In genomic region chr18:21184396-21184996, GRCh38 we compare ENCODE assay signal across 28 cellular contexts. TPM values are rescaled to one million over a fixed set of nuclear protein-coding genes. Genes with fewer than 3 reads are reported as not detected.
"Had no signal": no experiment of that assay in that cellular context is flagged by ENCODE, and none has a peak within 500 bp of the region (broad histone marks: within the 10 kb centered on the region; RNA-seq: fewer than 3 reads in every experiment).

No MANE protein-coding gene starts in this region.

- H3K9me3 Mint-ChIP-seq: activated naive CD4-positive, alpha-beta T cell treated with anti-CD3 and anti-CD28 coated beads, Interleukin-2, amount 50 U/mL, for 72 hours; activated naive CD8-positive, alpha-beta T cell treated with anti-CD3 and anti-CD28 coated beads, Interleukin-2, amount 50 U/mL, for 24 hours; central memory CD8-positive, alpha-beta T cell had no signal

- H3K4me1 Mint-ChIP-seq: central memory CD8-positive, alpha-beta T cell had no signal

- H3K4me3 ChIP-seq: ascending aorta, body of pancreas, SJCRH30 had no signal

- H3K36me3 ChIP-seq: ascending aorta, SJCRH30 had no signal

- ATAC-seq: activated CD8-positive, alpha-beta T cell treated with anti-CD3 and anti-CD28 coated beads, Interleukin-2, amount 10 ng/mL, durations not matched to agents 7 days and 5 days; activated naive CD4-positive, alpha-beta T cell treated with anti-CD3 and anti-CD28 coated beads, Interleukin-2, amount 50 U/mL, for 72 hours; body of pancreas had no signal

- DNase-seq: activated CD4-positive, alpha-beta T cell treated with anti-CD3 and anti-CD28 coated beads for 48 hours; activated CD4-positive, alpha-beta T cell treated with anti-CD3 and anti-CD28 coated beads, Interleukin-2, amount 50 U/mL, for 4 hours; activated CD4-positive, CD25-positive, alpha-beta regulatory T cell treated with anti-CD3 and anti-CD28 coated beads, Interleukin-2, amount 50 U/mL, for 72 hours; activated CD8-positive, alpha-beta memory T cell treated with anti-CD3 and anti-CD28 coated beads, Interleukin-2, amount 50 U/mL, for 48 hours; activated CD8-positive, alpha-beta T cell treated with anti-CD3 and anti-CD28 coated beads, Interleukin-2, amount 10 ng/mL, durations not matched to agents 7 days and 5 days; activated effector memory CD4-positive, alpha-beta T cell treated with Interleukin-2 at 50 U/mL for 16 hours; activated naive CD4-positive, alpha-beta T cell treated with Interleukin-2 at 50 U/mL for 16 hours; activated naive CD8-positive, alpha-beta T cell treated with anti-CD3 and anti-CD28 coated beads, Interleukin-2, amount 50 U/mL, for 24 hours; activated T-cell treated with anti-CD3 and anti-CD28 coated beads, Interleukin-2, amount 50 U/mL, for 1 hour; amniotic stem cell; body of pancreas; Kasumi-1; KBM-7; NCI-H1092; NCI-H1417; NCI-H1694; NCI-H2029 treated with DMSO at 0.1 percent for 48 hours; NCI-H345; NCI-H510A treated with DMSO at 0.1 percent for 48 hours; NCI-H69; NK-92 treated with Interleukin-12 subunit alpha and Interleukin-12 subunit beta, amount 100 ng/mL, for 24 hours; SJCRH30; SK-N-SH; T-helper 1 cell had no signal

- H3K4me3 Mint-ChIP-seq: activated CD8-positive, alpha-beta T cell treated with anti-CD3 and anti-CD28 coated beads, Interleukin-2, amount 10 ng/mL, durations not matched to agents 7 days and 5 days; activated naive CD8-positive, alpha-beta T cell treated with anti-CD3 and anti-CD28 coated beads, Interleukin-2, amount 50 U/mL, for 24 hours; central memory CD8-positive, alpha-beta T cell had no signal

- H3K9me3 ChIP-seq: ascending aorta, body of pancreas, SJCRH30, SK-N-SH had no signal

- H3K27me3 ChIP-seq: ascending aorta, body of pancreas, SJCRH30 had no signal

- H3K4me2 ChIP-seq: SK-N-SH had no signal

- H3K4me1 ChIP-seq: SJCRH30 had no signal

- H3K36me3 Mint-ChIP-seq: activated naive CD4-positive, alpha-beta T cell treated with anti-CD3 and anti-CD28 coated beads, Interleukin-2, amount 50 U/mL, for 72 hours had no signal

- H3K27ac ChIP-seq: ascending aorta, body of pancreas, SJCRH30 had no signal

- H3K27ac Mint-ChIP-seq: activated CD8-positive, alpha-beta T cell treated with anti-CD3 and anti-CD28 coated beads, Interleukin-2, amount 10 ng/mL, durations not matched to agents 7 days and 5 days; activated naive CD8-positive, alpha-beta T cell treated with anti-CD3 and anti-CD28 coated beads, Interleukin-2, amount 50 U/mL, for 24 hours had no signal

- H3K9ac ChIP-seq: SK-N-SH had no signal

RNA-seq across cellular contexts. Expression of gene GREB1L, which starts 57.5 kb away (rescaled TPM):
- total RNA-seq: activated CD8-positive, alpha-beta T cell treated with anti-CD3 and anti-CD28 coated beads, Interleukin-2, amount 10 ng/mL, durations not matched to agents 7 days and 5 days; activated naive CD4-positive, alpha-beta T cell treated with anti-CD3 and anti-CD28 coated beads, Interleukin-2, amount 50 U/mL, for 72 hours; SJCRH30; T-helper 2 cell treated with Interferon-gamma antibody and Interleukin-4, amounts not matched to agents 100 ng/mL and 5 ng/mL, for 36 hours had no signal
